22 cellular contexts compared by ENCODE assay signal in the genomic region with DNA sequence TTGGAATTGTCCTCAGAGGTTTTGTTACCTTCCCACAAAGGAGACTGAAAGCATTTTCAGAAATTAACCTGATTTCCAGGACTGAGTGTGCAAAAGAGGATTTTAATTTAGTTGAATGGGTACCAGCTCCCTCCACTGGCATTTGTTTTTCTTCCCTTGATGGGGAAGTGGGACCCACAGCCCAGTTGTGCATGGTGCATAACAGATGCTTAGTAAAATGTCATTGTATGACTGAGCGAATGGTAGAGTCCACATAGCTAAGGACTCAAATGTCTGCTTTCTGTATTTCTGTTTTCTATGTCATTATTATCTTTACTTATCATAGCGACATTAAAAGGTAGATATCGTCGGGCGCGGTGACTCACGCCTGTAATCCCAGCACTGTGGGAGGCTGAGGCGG.
"Had no signal": no experiment of that assay in that cellular context is flagged by ENCODE, and none has a peak within 500 bp of the region (broad histone marks: within the 10 kb centered on the region; RNA-seq: fewer than 3 reads in every experiment).

No MANE protein-coding gene starts in this region.

- DNase-seq: colonic mucosa; cortex of kidney; dermis blood vessel endothelial cell; dorsolateral prefrontal cortex; effector CD4-positive, alpha-beta T cell; effector CD8-positive, alpha-beta T cell; effector memory CD4-positive, alpha-beta T cell; effector memory CD8-positive, alpha-beta T cell; endodermal cell; erythroblast; esophagus squamous epithelium; foreskin fibroblast; foreskin keratinocyte; foreskin melanocyte; gastrocnemius medialis; glutamatergic neuron; head of caudate nucleus; heart left ventricle; heart right ventricle had no signal

- H3K27me3 Mint-ChIP-seq: effector memory CD8-positive, alpha-beta T cell had no signal

- H3K4me3 Mint-ChIP-seq: dendritic cell treated with granulocyte-macrophage colony-stimulating factor and Interleukin-4, amounts not matched to agents 40 ng/mL and 50 ng/mL, for 4 days; effector memory CD8-positive, alpha-beta T cell; endodermal cell had no signal

- H3K9me3 Mint-ChIP-seq: dendritic cell treated with granulocyte-macrophage colony-stimulating factor and Interleukin-4, amounts not matched to agents 40 ng/mL and 50 ng/mL, for 4 days; effector memory CD8-positive, alpha-beta T cell; endodermal cell had no signal

- H3K27ac Mint-ChIP-seq: dendritic cell treated with granulocyte-macrophage colony-stimulating factor and Interleukin-4, amounts not matched to agents 40 ng/mL and 50 ng/mL, for 4 days; effector memory CD8-positive, alpha-beta T cell; endodermal cell had no signal

- ATAC-seq: effector memory CD8-positive, alpha-beta T cell; esophagus mucosa; foreskin keratinocyte; gastrocnemius medialis; gastroesophageal sphincter; heart left ventricle; heart right ventricle had no signal
